22 cellular contexts compared by ENCODE assay signal in the genomic region with DNA sequence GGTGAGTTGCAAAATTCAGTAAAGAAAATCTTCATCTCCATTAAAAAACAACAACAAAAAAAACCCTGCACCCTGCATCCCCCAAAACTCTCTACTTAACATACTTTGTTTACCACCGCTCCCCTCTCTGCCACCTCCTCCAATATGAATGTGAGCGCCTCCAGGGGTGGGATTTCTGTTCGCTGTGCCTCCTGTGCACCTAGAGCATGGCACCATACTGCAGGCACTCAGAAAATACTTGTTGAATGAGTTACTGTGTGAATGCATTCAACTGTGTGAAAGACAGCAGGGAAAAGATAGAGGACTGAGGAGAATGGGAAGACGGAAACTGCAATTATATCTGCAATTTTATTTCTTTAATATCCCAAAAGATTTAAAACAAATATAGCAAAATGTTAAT. TPM values are rescaled to one million over a fixed set of nuclear protein-coding genes. Genes with fewer than 3 reads are reported as not detected.
DNase-seq lines count a peak whose midpoint lies in the region; ATAC-seq and TF ChIP-seq lines count a peak whose summit lies in the region.
"Had no signal": no experiment of that assay in that cellular context is flagged by ENCODE, and none has a peak within 500 bp of the region (broad histone marks: within the 10 kb centered on the region; RNA-seq: fewer than 3 reads in every experiment).

No MANE protein-coding gene starts in this region.

- peak overlapping the region; percentile 78 for H3K4me3 Mint-ChIP-seq in CD4-positive, alpha-beta T cell
- no peak overlapping the region for H3K4me3 Mint-ChIP-seq in activated T-helper 2 cell treated with anti-CD3 and anti-CD28 coated beads, Interferon-gamma antibody, Interleukin-2, Interleukin-4, amounts not matched to agents 10 μg/mL and 5 μg/mL and 100 μg/mL, durations not matched to agents 14 hours and 24 hours and 36 hours (ENCODE audit: low read depth)

- H3K4me2 ChIP-seq in DOHH2 (ENCODE audit: low read length) = peak overlapping the region; percentile 36
- H3K4me2 ChIP-seq: smooth muscle cell had no signal

- in situ Hi-C loops in SK-MEL-5 (cut with HindIII; ENCODE audit: low pct_unique_long_range_greater_than_20kb, low sequenced_read_pairs) = no loop called here

- H3K4me3 ChIP-seq in DOHH2 (ENCODE audit: low read length) (no peak overlapping the region; the same call in 1 of the 2 replicates), iPS-18a (ENCODE audit: low read length) (peak overlapping the region; percentile 57)
- H3K4me3 ChIP-seq: SJSA1, smooth muscle cell had no signal

- no peaks in the 10 kb centered on the region for H3K27me3 ChIP-seq in CD4-positive, alpha-beta T cell (ENCODE audit: control insufficient read depth, insufficient read depth, low read length)
- H3K27me3 ChIP-seq in DOHH2 (ENCODE audit: control insufficient read depth, low read length) (no peaks in the 10 kb centered on the region), iPS-18a (ENCODE audit: control insufficient read depth, insufficient read depth, low read length) (no peaks in the 10 kb centered on the region)
- H3K27me3 ChIP-seq: dorsolateral prefrontal cortex, SJSA1 had no signal

- H3K4me1 Mint-ChIP-seq in CD4-positive, alpha-beta T cell (ENCODE audit: low read depth) = peaks cover 64% of the 10 kb centered on the region
- peaks cover 41% of the 10 kb centered on the region for H3K4me1 Mint-ChIP-seq in activated T-helper 2 cell treated with anti-CD3 and anti-CD28 coated beads, Interferon-gamma antibody, Interleukin-2, Interleukin-4, amounts not matched to agents 10 μg/mL and 5 μg/mL and 100 μg/mL, durations not matched to agents 14 hours and 24 hours and 36 hours (ENCODE audit: low read depth)

- peaks cover 91% of the 10 kb centered on the region for H3K79me2 ChIP-seq in DOHH2 (ENCODE audit: control insufficient read depth, low read length)

- no peaks in the 10 kb centered on the region for H3K9me3 Mint-ChIP-seq in CD4-positive, alpha-beta T cell
- H3K9me3 Mint-ChIP-seq in activated T-helper 2 cell treated with anti-CD3 and anti-CD28 coated beads, Interferon-gamma antibody, Interleukin-2, Interleukin-4, amounts not matched to agents 10 μg/mL and 5 μg/mL and 100 μg/mL, durations not matched to agents 14 hours and 24 hours and 36 hours = no peaks in the 10 kb centered on the region

- H4K20me1 ChIP-seq in DOHH2 (ENCODE audit: control insufficient read depth, insufficient read depth, low read depth, low read length) = peaks cover 42% of the 10 kb centered on the region

- no peak overlapping the region for H3K27ac ChIP-seq in CD4-positive, alpha-beta T cell (ENCODE audit: low read depth, low read length)
- H3K27ac ChIP-seq in DOHH2 (ENCODE audit: low read depth, low read length) = no peak overlapping the region
- H3K27ac ChIP-seq in iPS-18a (ENCODE audit: low read length) = peak overlapping the region; percentile 42
- H3K27ac ChIP-seq: dorsolateral prefrontal cortex, SJSA1 had no signal

- H3K4me1 ChIP-seq in DOHH2 (ENCODE audit: control insufficient read depth, low read length) (peaks cover 42% of the 10 kb centered on the region), iPS-18a (ENCODE audit: control insufficient read depth, low read depth, low read length) (peaks cover 49% of the 10 kb centered on the region)

- peak overlapping the region; percentile 5 for H3K9ac ChIP-seq in iPS-18a (ENCODE audit: low read length)

- H3K9me3 ChIP-seq in CD4-positive, alpha-beta T cell (ENCODE audit: control insufficient read depth, low read length) = no peaks in the 10 kb centered on the region
- H3K9me3 ChIP-seq in DOHH2 (ENCODE audit: control insufficient read depth, insufficient read depth, low read length) (no peaks in the 10 kb centered on the region), iPS-18a (ENCODE audit: control insufficient read depth, low read depth, low read length) (no peaks in the 10 kb centered on the region)
- H3K9me3 ChIP-seq: SJSA1 had no signal

- H3K27me3 Mint-ChIP-seq in CD4-positive, alpha-beta T cell = no peaks in the 10 kb centered on the region
- H3K27me3 Mint-ChIP-seq in activated T-helper 2 cell treated with anti-CD3 and anti-CD28 coated beads, Interferon-gamma antibody, Interleukin-2, Interleukin-4, amounts not matched to agents 10 μg/mL and 5 μg/mL and 100 μg/mL, durations not matched to agents 14 hours and 24 hours and 36 hours (ENCODE audit: low read depth) = no peaks in the 10 kb centered on the region
- H3K27me3 Mint-ChIP-seq: naive thymus-derived CD4-positive, alpha-beta T cell had no signal

- peaks cover 3% of the 10 kb centered on the region for H3F3A ChIP-seq in DOHH2 (ENCODE audit: control insufficient read depth, insufficient read depth)

- H3K27ac Mint-ChIP-seq in CD4-positive, alpha-beta T cell = no peak overlapping the region
- no peak overlapping the region for H3K27ac Mint-ChIP-seq in activated T-helper 2 cell treated with anti-CD3 and anti-CD28 coated beads, Interferon-gamma antibody, Interleukin-2, Interleukin-4, amounts not matched to agents 10 μg/mL and 5 μg/mL and 100 μg/mL, durations not matched to agents 14 hours and 24 hours and 36 hours

- TF ChIP-seq CTCF in CD4-positive, alpha-beta T cell (IDR thresholded peaks at IDR 0.05) = no peak
- no peak for TF ChIP-seq CTCF in DOHH2 (IDR thresholded peaks at IDR 0.05; ENCODE audit: low read depth, low read length, poor library complexity, severe bottlenecking)

- POLR2A ChIA-PET in CD4-positive, alpha-beta T cell (lab: Charles Lee) = no interaction called here

- no peak for DNase-seq in CD4-positive, alpha-beta T cell
- DNase-seq in SK-MEL-5 (ENCODE audit: low read depth, low spot score) (peak; percentile 22), cerebellar nuclear complex (lab: John Stamatoyannopoulos, UW) (no peak), posterior vena cava (ENCODE audit: low spot score) (no peak)
- no peak for DNase-seq in activated T-helper 2 cell treated with anti-CD3 and anti-CD28 coated beads, Interferon-gamma antibody, Interleukin-2, Interleukin-4, amounts not matched to agents 10 μg/mL and 5 μg/mL and 100 μg/mL, durations not matched to agents 14 hours and 24 hours and 36 hours (ENCODE audit: low spot score)
- DNase-seq: AML-193; dorsolateral prefrontal cortex; naive thymus-derived CD4-positive, alpha-beta T cell; NCI-H2171; NCI-H69; stimulated activated CD8-positive, alpha-beta memory T cell treated with anti-CD3 and anti-CD28 coated beads, Interleukin-4, amount 100 ng/mL, for 48 hours had no signal

- no peak for ATAC-seq in CD4-positive, alpha-beta T cell (ENCODE audit: poor library complexity)
- ATAC-seq: naive thymus-derived CD4-positive, alpha-beta T cell had no signal

- intact Hi-C loops in CD4-positive, alpha-beta T cell (cut with DNase I, micrococcal nuclease) = no loop called here
- intact Hi-C loops in posterior vena cava (cut with DNase I) = no loop called here
- intact Hi-C loops in activated T-helper 2 cell treated with anti-CD3 and anti-CD28 coated beads, Interferon-gamma antibody, Interleukin-2, Interleukin-4, amounts not matched to agents 10 μg/mL and 5 μg/mL and 100 μg/mL, durations not matched to agents 14 hours and 24 hours and 36 hours (cut with micrococcal nuclease) = no loop called here

- CTCF ChIA-PET in CD4-positive, alpha-beta T cell (lab: Charles Lee) = no interaction called here

- H3K36me3 ChIP-seq in DOHH2 (ENCODE audit: control insufficient read depth, low read length) (peaks cover 86% of the 10 kb centered on the region), iPS-18a (ENCODE audit: control insufficient read depth, low read depth, low read length) (peaks cover 58% of the 10 kb centered on the region)

- no peaks in the 10 kb centered on the region for H3K9me2 ChIP-seq in DOHH2 (replicated peaks; ENCODE audit: control insufficient read depth, low read length)

- H3K36me3 Mint-ChIP-seq in CD4-positive, alpha-beta T cell (ENCODE audit: low read depth) = peaks cover 70% of the 10 kb centered on the region
- peaks cover 61% of the 10 kb centered on the region for H3K36me3 Mint-ChIP-seq in activated T-helper 2 cell treated with anti-CD3 and anti-CD28 coated beads, Interferon-gamma antibody, Interleukin-2, Interleukin-4, amounts not matched to agents 10 μg/mL and 5 μg/mL and 100 μg/mL, durations not matched to agents 14 hours and 24 hours and 36 hours (ENCODE audit: low read depth)

RNA-seq across cellular contexts. Expression of gene CEBPZ, which starts 4.5 kb away (rescaled TPM):
- 100 to 1,000 TPM in 1 of 2 experiments, 10 to 100 TPM in 1; 92.3 to 102 TPM for total RNA-seq in CD4-positive, alpha-beta T cell
- total RNA-seq in SK-MEL-5 (2014; rRNA removed; shearing (Covaris generic)) = 118 and 122 TPM in 2 replicates
- 49.2 and 73.8 TPM in 2 replicates for polyA plus RNA-seq in SK-MEL-5 (2015; cell fraction: cytosol; rRNA removed)
- polyA plus RNA-seq in SK-MEL-5 (2015; cell fraction: nucleus; rRNA removed) = 102 and 143 TPM in 2 replicates
- total RNA-seq in posterior vena cava = 10 to 100 TPM; 41.0 to 54.9 TPM
- total RNA-seq in activated T-helper 2 cell treated with anti-CD3 and anti-CD28 coated beads, Interferon-gamma antibody, Interleukin-2, Interleukin-4, amounts not matched to agents 10 μg/mL and 5 μg/mL and 100 μg/mL, durations not matched to agents 14 hours and 24 hours and 36 hours = 59.3 and 61.8 TPM in 2 replicates

RNA-seq across cellular contexts. Expression of gene NDUFAF7, which starts 4.6 kb away (rescaled TPM):
- 10 to 100 TPM; 21.4 to 24.1 TPM for total RNA-seq in CD4-positive, alpha-beta T cell
- 28.7 and 31.0 TPM in 2 replicates for total RNA-seq in SK-MEL-5 (2014; rRNA removed; shearing (Covaris generic))
- 20.3 and 21.1 TPM in 2 replicates for polyA plus RNA-seq in SK-MEL-5 (2015; cell fraction: cytosol; rRNA removed)
- polyA plus RNA-seq in SK-MEL-5 (2015; cell fraction: nucleus; rRNA removed) = 155 and 221 TPM in 2 replicates
- 10 to 100 TPM; 13.3 to 13.9 TPM for total RNA-seq in posterior vena cava
- 19.8 and 21.2 TPM in 2 replicates for total RNA-seq in activated T-helper 2 cell treated with anti-CD3 and anti-CD28 coated beads, Interferon-gamma antibody, Interleukin-2, Interleukin-4, amounts not matched to agents 10 μg/mL and 5 μg/mL and 100 μg/mL, durations not matched to agents 14 hours and 24 hours and 36 hours

RNA-seq across cellular contexts. Expression of gene CEBPZOS, which starts 30.6 kb away (rescaled TPM):
- total RNA-seq in CD4-positive, alpha-beta T cell = 10 to 100 TPM; 23.4 to 24.6 TPM
- total RNA-seq in SK-MEL-5 (2014; rRNA removed; shearing (Covaris generic)) = 36.3 and 43.7 TPM in 2 replicates
- 77.3 and 78.8 TPM in 2 replicates for polyA plus RNA-seq in SK-MEL-5 (2015; cell fraction: cytosol; rRNA removed)
- 50.7 and 55.9 TPM in 2 replicates for polyA plus RNA-seq in SK-MEL-5 (2015; cell fraction: nucleus; rRNA removed)
- 10 to 100 TPM; 31.7 to 33.3 TPM for total RNA-seq in posterior vena cava
- total RNA-seq in activated T-helper 2 cell treated with anti-CD3 and anti-CD28 coated beads, Interferon-gamma antibody, Interleukin-2, Interleukin-4, amounts not matched to agents 10 μg/mL and 5 μg/mL and 100 μg/mL, durations not matched to agents 14 hours and 24 hours and 36 hours = 37.3 and 42.3 TPM in 2 replicates

RNA-seq across cellular contexts. Expression of gene SULT6B1, which starts 38.4 kb away (rescaled TPM):
- not detected for total RNA-seq in CD4-positive, alpha-beta T cell
- total RNA-seq in SK-MEL-5 (2014; rRNA removed; shearing (Covaris generic)) = not detected in 2 replicates
- not detected in 2 replicates for polyA plus RNA-seq in SK-MEL-5 (2015; cell fraction: cytosol; rRNA removed)
- polyA plus RNA-seq in SK-MEL-5 (2015; cell fraction: nucleus; rRNA removed) = not detected in 2 replicates
- total RNA-seq in posterior vena cava = not detected
- not detected in 2 replicates for total RNA-seq in activated T-helper 2 cell treated with anti-CD3 and anti-CD28 coated beads, Interferon-gamma antibody, Interleukin-2, Interleukin-4, amounts not matched to agents 10 μg/mL and 5 μg/mL and 100 μg/mL, durations not matched to agents 14 hours and 24 hours and 36 hours
- total RNA-seq: dorsolateral prefrontal cortex; G401; HT1080; lung microvascular endothelial cell; naive thymus-derived CD4-positive, alpha-beta T cell; pulmonary artery endothelial cell; smooth muscle cell; temporal lobe had no signal
- polyA plus RNA-seq: adipose tissue; esophagus; naive thymus-derived CD4-positive, alpha-beta T cell; smooth muscle cell had no signal
